11 cellular contexts compared by ENCODE assay signal in genomic region chr22:19759994-19760651, GRCh38. TPM values are rescaled to one million over a fixed set of nuclear protein-coding genes. Genes with fewer than 3 reads are reported as not detected.
A peak's percentile ranks its signal among the peaks of the same experiment; 100 is the strongest.
DNase-seq lines count a peak whose midpoint lies in the region; ATAC-seq lines count a peak whose summit lies in the region.
"Had no signal": no experiment of that assay in that cellular context is flagged by ENCODE, and none has a peak within 500 bp of the region (broad histone marks: within the 10 kb centered on the region; RNA-seq: fewer than 3 reads in every experiment).

No MANE protein-coding gene starts in this region.

- CTCF ChIA-PET in activated CD8-positive, alpha-beta T cell treated with anti-CD3 and anti-CD28 coated beads, Interleukin-2, amount 10 ng/mL, durations not matched to agents 7 days and 5 days (lab: Charles Lee), result no interaction called here

- H3K4me1 Mint-ChIP-seq in stimulated activated naive CD8-positive, alpha-beta T cell treated with anti-CD3 and anti-CD28 coated beads, Interleukin-15, Interleukin-2, amounts not matched to agents 100 ng/mL and 50 ng/mL, for 24 hours (ENCODE audit: low read depth), result peaks cover 29% of the 10 kb centered on the region
- H3K4me1 Mint-ChIP-seq in activated CD8-positive, alpha-beta T cell treated with anti-CD3 and anti-CD28 coated beads, Interleukin-2, amount 10 ng/mL, durations not matched to agents 7 days and 5 days (ENCODE audit: low read depth), result peaks cover 28% of the 10 kb centered on the region
- peaks cover 28% of the 10 kb centered on the region for H3K4me1 Mint-ChIP-seq in memory B cell

- ATAC-seq in stimulated activated naive CD8-positive, alpha-beta T cell treated with anti-CD3 and anti-CD28 coated beads, Interleukin-15, Interleukin-2, amounts not matched to agents 100 U/mL and 50 U/mL, for 24 hours, result no peak
- ATAC-seq in activated CD8-positive, alpha-beta T cell treated with anti-CD3 and anti-CD28 coated beads, Interleukin-2, amount 10 ng/mL, durations not matched to agents 7 days and 5 days, result no peak
- ATAC-seq in memory B cell (ENCODE audit: low read depth) (no peak), GM21786 (IDR thresholded peaks at IDR 0.05; ENCODE audit: unreplicated experiment) (no peak)

- peaks cover 3% of the 10 kb centered on the region for H3K36me3 Mint-ChIP-seq in stimulated activated naive CD8-positive, alpha-beta T cell treated with anti-CD3 and anti-CD28 coated beads, Interleukin-15, Interleukin-2, amounts not matched to agents 100 ng/mL and 50 ng/mL, for 24 hours (ENCODE audit: low read depth)
- peaks cover 2% of the 10 kb centered on the region for H3K36me3 Mint-ChIP-seq in activated CD8-positive, alpha-beta T cell treated with anti-CD3 and anti-CD28 coated beads, Interleukin-2, amount 10 ng/mL, durations not matched to agents 7 days and 5 days (ENCODE audit: low read depth)
- H3K36me3 Mint-ChIP-seq in memory B cell, result peaks cover 5% of the 10 kb centered on the region

- peaks cover 64% of the 10 kb centered on the region for H3K27me3 Mint-ChIP-seq in stimulated activated naive CD8-positive, alpha-beta T cell treated with anti-CD3 and anti-CD28 coated beads, Interleukin-15, Interleukin-2, amounts not matched to agents 100 ng/mL and 50 ng/mL, for 24 hours
- H3K27me3 Mint-ChIP-seq in activated CD8-positive, alpha-beta T cell treated with anti-CD3 and anti-CD28 coated beads, Interleukin-2, amount 10 ng/mL, durations not matched to agents 7 days and 5 days (ENCODE audit: low read depth), result peaks cover 73% of the 10 kb centered on the region
- peaks cover 38% of the 10 kb centered on the region for H3K27me3 Mint-ChIP-seq in memory B cell

- DNase-seq in stimulated activated naive CD8-positive, alpha-beta T cell treated with anti-CD3 and anti-CD28 coated beads, Interleukin-15, Interleukin-2, amounts not matched to agents 100 U/mL and 50 U/mL, for 24 hours, result no peak
- DNase-seq in activated CD8-positive, alpha-beta T cell treated with anti-CD3 and anti-CD28 coated beads, Interleukin-2, amount 10 ng/mL, durations not matched to agents 7 days and 5 days, result no peak
- DNase-seq in memory B cell (ENCODE audit: low spot score in 2 of 2) (no peak), iPS-NIHi7 (ENCODE audit: extremely low spot score) (no peak), nucleus accumbens (lab: John Stamatoyannopoulos, UW) (no peak)
- no peak for DNase-seq in stimulated activated CD4-positive, alpha-beta T cell treated with anti-CD3 and anti-CD28 coated beads, Interleukin-2, amount 100 ng/mL, for 24 hours
- DNase-seq: activated effector memory CD4-positive, alpha-beta T cell treated with Interleukin-2 at 50 U/mL for 16 hours; NCI-H1105; SHP77 treated with DMSO at 0.1 percent for 48 hours had no signal

- POLR2A ChIA-PET in activated CD8-positive, alpha-beta T cell treated with anti-CD3 and anti-CD28 coated beads, Interleukin-2, amount 10 ng/mL, durations not matched to agents 7 days and 5 days (lab: Charles Lee), result no interaction called here

- H3K9me3 Mint-ChIP-seq in stimulated activated naive CD8-positive, alpha-beta T cell treated with anti-CD3 and anti-CD28 coated beads, Interleukin-15, Interleukin-2, amounts not matched to agents 100 ng/mL and 50 ng/mL, for 24 hours, result no peaks in the 10 kb centered on the region
- no peaks in the 10 kb centered on the region for H3K9me3 Mint-ChIP-seq in activated CD8-positive, alpha-beta T cell treated with anti-CD3 and anti-CD28 coated beads, Interleukin-2, amount 10 ng/mL, durations not matched to agents 7 days and 5 days (ENCODE audit: insufficient read depth)
- H3K9me3 Mint-ChIP-seq in memory B cell, result no peaks in the 10 kb centered on the region

- H3K4me3 Mint-ChIP-seq in stimulated activated naive CD8-positive, alpha-beta T cell treated with anti-CD3 and anti-CD28 coated beads, Interleukin-15, Interleukin-2, amounts not matched to agents 100 ng/mL and 50 ng/mL, for 24 hours, result peak overlapping the region; percentile 77
- peak overlapping the region; percentile 48 for H3K4me3 Mint-ChIP-seq in activated CD8-positive, alpha-beta T cell treated with anti-CD3 and anti-CD28 coated beads, Interleukin-2, amount 10 ng/mL, durations not matched to agents 7 days and 5 days
- peak overlapping the region; percentile 86 for H3K4me3 Mint-ChIP-seq in memory B cell

- H3K27ac Mint-ChIP-seq in stimulated activated naive CD8-positive, alpha-beta T cell treated with anti-CD3 and anti-CD28 coated beads, Interleukin-15, Interleukin-2, amounts not matched to agents 100 ng/mL and 50 ng/mL, for 24 hours, result peak overlapping the region; percentile 38
- H3K27ac Mint-ChIP-seq in activated CD8-positive, alpha-beta T cell treated with anti-CD3 and anti-CD28 coated beads, Interleukin-2, amount 10 ng/mL, durations not matched to agents 7 days and 5 days, result no peak overlapping the region
- peak overlapping the region; percentile 70 for H3K27ac Mint-ChIP-seq in memory B cell

RNA-seq across cellular contexts. Expression of gene TBX1, which starts 0.5 kb away (rescaled TPM):
- 1 to 10 TPM; 1.2 to 1.5 TPM for total RNA-seq in activated CD8-positive, alpha-beta T cell treated with anti-CD3 and anti-CD28 coated beads, Interleukin-2, amount 10 ng/mL, durations not matched to agents 7 days and 5 days

RNA-seq across cellular contexts. Expression of gene GP1BB, which starts 36.8 kb away (rescaled TPM):
- not detected for total RNA-seq in activated CD8-positive, alpha-beta T cell treated with anti-CD3 and anti-CD28 coated beads, Interleukin-2, amount 10 ng/mL, durations not matched to agents 7 days and 5 days

RNA-seq across cellular contexts. Expression of gene SEPTIN5, which starts 45.8 kb away (rescaled TPM):
- under 1 TPM in 1 of 2 experiments, not detected in 1; 0.53 TPM for total RNA-seq in activated CD8-positive, alpha-beta T cell treated with anti-CD3 and anti-CD28 coated beads, Interleukin-2, amount 10 ng/mL, durations not matched to agents 7 days and 5 days
